Comparison of ENCODE assay signal across 14 cellular contexts in the genomic region with DNA sequence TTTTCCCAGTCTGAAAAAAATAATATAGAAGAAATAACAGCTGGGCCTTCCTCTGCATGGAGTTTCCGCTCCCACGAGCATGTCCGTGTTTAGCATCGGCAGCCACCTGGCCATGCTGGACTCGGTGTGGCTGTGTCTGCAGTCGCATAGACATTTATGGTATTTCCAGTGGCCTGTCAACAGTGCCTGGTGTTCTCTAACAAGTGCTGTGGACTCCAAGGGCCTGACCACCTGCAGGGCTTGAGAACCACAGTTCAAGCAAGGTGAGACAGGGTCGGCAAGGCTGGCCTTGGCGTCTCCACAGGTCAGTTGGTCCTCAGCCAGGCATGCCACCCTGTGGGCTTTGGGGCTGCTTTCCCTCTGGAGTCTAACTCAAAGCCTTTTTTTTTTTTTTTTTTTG.
DNase-seq lines count a peak whose midpoint lies in the region; ATAC-seq and TF ChIP-seq lines count a peak whose summit lies in the region.
"Had no signal": no experiment of that assay in that cellular context is flagged by ENCODE, and none has a peak within 500 bp of the region (broad histone marks: within the 10 kb centered on the region; RNA-seq: fewer than 3 reads in every experiment).

No MANE protein-coding gene starts in this region.

- 74% methylated on average over 6 of the region's 8 CpGs; no CpG with 5 or more reads in 1 of the 2 experiments for WGBS in IMR-90 (ENCODE audit: extremely low coverage in 2 of 2, insufficient read length in 1 of 2), 2 experiments
- 77 to 95% (median 90%) methylated on average over 8 of the region's 8 CpGs for WGBS in spleen, 5 donors

- H2BK120ac ChIP-seq in IMR-90 (ENCODE audit: low read depth, low read length): no peak overlapping the region

- no peak overlapping the region for H3K23ac ChIP-seq in IMR-90 (ENCODE audit: low read depth, low read length)

- H2BK5ac ChIP-seq in IMR-90 (ENCODE audit: low read depth, low read length, poor library complexity, severe bottlenecking): no peak overlapping the region

- intact Hi-C loops in IMR-90 (cut with micrococcal nuclease) (no loop called here), spleen (cut with DNase I; ENCODE audit: low total_unique reads) (no loop called here)

- no peak overlapping the region for H3K4me3 ChIP-seq in IMR-90 (ENCODE audit: insufficient read depth, low read depth, low read length)
- no peak overlapping the region for H3K4me3 ChIP-seq in spleen
- H3K4me3 ChIP-seq: Peyer's patch had no signal

- CTCF ChIA-PET in IMR-90 (lab: Yijun Ruan, JAX): interaction anchor here (1.1 kb wide), 1 partner anchor 14 kb away, joined by 4 read pairs; no protein-coding TSS in a partner anchor

- H3K27ac ChIP-seq in IMR-90 (ENCODE audit: insufficient read depth, low read length) (no peak overlapping the region), spleen (peak overlapping the region in 1 of 8 donors; percentile 70)
- H3K27ac ChIP-seq: Peyer's patch had no signal

- H2BK20ac ChIP-seq in IMR-90 (ENCODE audit: low read depth, low read length): no peak overlapping the region

- H3K36me3 ChIP-seq in IMR-90 (ENCODE audit: control insufficient read depth, insufficient read depth, low read length) (no peaks in the 10 kb centered on the region), spleen (no peaks in the 10 kb centered on the region)
- H3K36me3 ChIP-seq: Peyer's patch had no signal

- H4K20me1 ChIP-seq in IMR-90 (ENCODE audit: insufficient read depth, low read length): no peaks in the 10 kb centered on the region

- POLR2A ChIA-PET in IMR-90 (lab: Charles Lee; ENCODE audit: unreplicated experiment): no interaction called here

- H3K4me1 ChIP-seq in IMR-90 (ENCODE audit: control insufficient read depth, insufficient read depth, low read length): no peaks in the 10 kb centered on the region
- H3K4me1 ChIP-seq in spleen: peaks cover 4 to 36% (median 27%) of the 10 kb centered on the region in 6 donors

- H4K8ac ChIP-seq in IMR-90 (ENCODE audit: low read depth in 2 of 2, low read length in 2 of 2): no peak overlapping the region

- no peaks in the 10 kb centered on the region for H3K9me1 ChIP-seq in IMR-90 (ENCODE audit: insufficient read depth, low read length)

- no peaks in the 10 kb centered on the region for H3K79me1 ChIP-seq in IMR-90 (ENCODE audit: low read depth in 1 of 2, low read length in 2 of 2)

- BruUV-seq in IMR-90 (replicated peaks; lab: Mats Ljungman, UMichigan): no TSS peak

- peaks cover 2% of the 10 kb centered on the region; the same call in 1 of the 2 replicates for H3K27me3 ChIP-seq in IMR-90 (ENCODE audit: control insufficient read depth, insufficient read depth, low read length)
- no peaks in the 10 kb centered on the region for H3K27me3 ChIP-seq in spleen (replicated peaks in 1 of 7)
- H3K27me3 ChIP-seq: Peyer's patch had no signal

- dilution Hi-C loops in IMR-90 (cut with HindIII; ENCODE audit: low sequenced_read_pairs, unreplicated experiment): no loop called here

- TF ChIP-seq RAD21 in IMR-90 (IDR thresholded peaks at IDR 0.05; ENCODE audit: low read length): no peak

- no peak overlapping the region for H3K18ac ChIP-seq in IMR-90 (ENCODE audit: low read depth, low read length)

- no peak overlapping the region for H2AK5ac ChIP-seq in IMR-90 (ENCODE audit: low read depth, low read length)

- peak overlapping the region; percentile 37 for H2AK9ac ChIP-seq in IMR-90 (replicated peaks; ENCODE audit: low read depth, low read length, poor library complexity)

- TF ChIP-seq POLR2A in IMR-90 (IDR thresholded peaks at IDR 0.05; ENCODE audit: low read depth, low read length): no peak
- TF ChIP-seq POLR2A in spleen (IDR thresholded peaks at IDR 0.05): no peak

- no peak overlapping the region for H2BK15ac ChIP-seq in IMR-90 (ENCODE audit: low read depth, low read length)

- H3K4me2 ChIP-seq in IMR-90 (ENCODE audit: low read depth, low read length): no peak overlapping the region

- no peak overlapping the region for H3K14ac ChIP-seq in IMR-90 (replicated peaks; ENCODE audit: low read depth, low read length)

- in situ Hi-C loops in IMR-90 (cut with MboI; ENCODE audit: low sequenced_read_pairs): loop anchor here (25.0 kb wide), 1 partner anchor 1039 kb away; the partner anchor contains the start of gene RAB4A

- ATAC-seq in IMR-90 (ENCODE audit: low read depth) (no peak), GM21737 (IDR thresholded peaks at IDR 0.05; ENCODE audit: unreplicated experiment) (no peak), HG03175 (IDR thresholded peaks at IDR 0.05; ENCODE audit: unreplicated experiment) (no peak)
- ATAC-seq: HCT116 had no signal

- no peak overlapping the region for H4K91ac ChIP-seq in IMR-90 (ENCODE audit: insufficient read depth, low read depth, low read length)

- no peak overlapping the region for H3K56ac ChIP-seq in IMR-90 (ENCODE audit: extremely low read depth, insufficient read depth, low read length)

- no peak overlapping the region for H3K9ac ChIP-seq in IMR-90 (ENCODE audit: low read depth, low read length)

- TF ChIP-seq CTCF in IMR-90 (conservative IDR thresholded peaks at IDR 0.05; ENCODE audit: low read depth, low read length): no peak
- TF ChIP-seq CTCF in spleen (IDR thresholded peaks at IDR 0.05 in 8 of 11, conservative IDR thresholded peaks at IDR 0.05 in 3 of 11): no peak

- DNase-seq in IMR-90 (no peak), NCI-H2171 (lab: John Stamatoyannopoulos, UW) (peak; percentile 27), dermis microvascular lymphatic vessel endothelial cell (ENCODE audit: low read depth in 2 of 2) (peak; percentile 17 to 41), spleen (peak; percentile 74)
- no peak for DNase-seq in stimulated activated CD4-positive, alpha-beta T cell treated with anti-CD3 and anti-CD28 coated beads, Interleukin-1b, Interleukin-23, amount 100 ng/mL, for 48 hours
- DNase-seq: EL, NCI-H1092, NCI-H446 treated with DMSO at 0.1 percent for 48 hours, NCI-H748 treated with DMSO at 0.1 percent for 48 hours, SHP77 treated with DMSO at 0.1 percent for 48 hours had no signal

- no peak overlapping the region for H2AFZ ChIP-seq in IMR-90 (replicated peaks; ENCODE audit: low read length, poor library complexity)

- H3K9me3 ChIP-seq in IMR-90 (ENCODE audit: control insufficient read depth, insufficient read depth, low read length) (no peaks in the 10 kb centered on the region), spleen (no peaks in the 10 kb centered on the region)
- H3K9me3 ChIP-seq: Peyer's patch had no signal

- H4K5ac ChIP-seq in IMR-90 (ENCODE audit: low read depth, low read length): no peak overlapping the region

- no peak overlapping the region for H3K4ac ChIP-seq in IMR-90 (ENCODE audit: low read depth, low read length)

TF ChIP-seq in IMR-90, 13 proteins besides CTCF, POLR2A, EP300 and RAD21:
- no peak for TF ChIP-seq SMC3 (IDR thresholded peaks at IDR 0.05; ENCODE audit: low read depth, low read length)
- no peak for TF ChIP-seq CEBPB (IDR thresholded peaks at IDR 0.05; ENCODE audit: low read depth, low read length)

Comparison
In these comparisons a context has a peak if more than half of its experiments do, and no peak if none do; other contexts are left out.
1. DNase-seq: peak in NCI-H2171 (single experiment), dermis microvascular lymphatic vessel endothelial cell (2 of 2) and spleen (single experiment); none in IMR-90 (single experiment) and stimulated activated CD4-positive, alpha-beta T cell treated with anti-CD3 and anti-CD28 coated beads, Interleukin-1b, Interleukin-23, amount 100 ng/mL, for 48 hours (single experiment).